Comparison of ENCODE assay signal across 17 cellular contexts in the genomic region with DNA sequence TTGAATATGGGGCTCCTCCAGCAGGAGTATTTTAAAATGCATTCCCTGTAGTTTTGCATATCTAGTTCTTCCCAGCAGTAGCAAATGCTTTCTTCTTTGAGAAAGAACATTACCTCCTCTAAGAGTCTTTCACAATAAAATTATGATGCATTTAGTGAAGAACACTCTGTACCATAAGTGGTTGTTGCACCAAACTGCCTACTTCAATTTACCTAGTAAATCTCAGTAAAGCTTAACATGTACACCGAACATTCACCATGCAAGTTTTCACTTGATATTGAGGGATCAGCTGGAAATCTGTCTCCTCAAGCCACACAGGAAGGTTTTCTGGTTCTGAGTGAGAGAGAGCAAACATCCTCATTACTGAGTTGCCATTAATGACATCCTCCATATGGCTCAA. TPM values are rescaled to one million over a fixed set of nuclear protein-coding genes. Genes with fewer than 3 reads are reported as not detected.
DNase-seq lines count a peak whose midpoint lies in the region; ATAC-seq and TF ChIP-seq lines count a peak whose summit lies in the region.
"Had no signal": no experiment of that assay in that cellular context is flagged by ENCODE, and none has a peak within 500 bp of the region (broad histone marks: within the 10 kb centered on the region; RNA-seq: fewer than 3 reads in every experiment).

No MANE protein-coding gene starts in this region.

- peaks cover 21% of the 10 kb centered on the region for H3K4me1 Mint-ChIP-seq in MCF 10A (ENCODE audit: insufficient read depth, unreplicated experiment)

- H3K4me1 ChIP-seq in mammary epithelial cell (ENCODE audit: insufficient read depth, low read length) (no peaks in the 10 kb centered on the region), hepatocyte (ENCODE audit: insufficient read depth) (no peaks in the 10 kb centered on the region), uterus (no peaks in the 10 kb centered on the region), esophagus muscularis mucosa (no peaks in the 10 kb centered on the region)
- H3K4me1 ChIP-seq: A549, SJCRH30 had no signal

- no peak overlapping the region for H3K9ac ChIP-seq in mammary epithelial cell (ENCODE audit: insufficient read depth, low read length)

- H3K4me3 Mint-ChIP-seq in MCF 10A (ENCODE audit: unreplicated experiment): peak overlapping the region; percentile 41

- H3K27ac ChIP-seq in mammary epithelial cell (ENCODE audit: insufficient read depth, low read depth, low read length) (no peak overlapping the region), hepatocyte (no peak overlapping the region), uterus (no peak overlapping the region), esophagus muscularis mucosa (replicated peaks in 1 of 4) (no peak overlapping the region)
- H3K27ac ChIP-seq: A549, SJCRH30 had no signal

- no peaks in the 10 kb centered on the region for H4K20me1 ChIP-seq in mammary epithelial cell (ENCODE audit: insufficient read depth, low read length)
- no peaks in the 10 kb centered on the region for H4K20me1 ChIP-seq in hepatocyte (ENCODE audit: insufficient read depth, poor library complexity, severe bottlenecking)

- no peaks in the 10 kb centered on the region for H3K9me3 Mint-ChIP-seq in MCF 10A (ENCODE audit: unreplicated experiment)

- TF ChIP-seq CTCF in MCF 10A (IDR thresholded peaks at IDR 0.05; ENCODE audit: unreplicated experiment) (no peak), mammary epithelial cell (conservative IDR thresholded peaks at IDR 0.05 in 1 of 2, IDR thresholded peaks at IDR 0.05 in 1 of 2; ENCODE audit: extremely low read depth in 1 of 2, insufficient read depth in 1 of 2, low read depth in 1 of 2, low read length in 2 of 2) (no peak), hepatocyte (IDR thresholded peaks at IDR 0.05; ENCODE audit: poor library complexity) (no peak), uterus (IDR thresholded peaks at IDR 0.05) (no peak), esophagus muscularis mucosa (IDR thresholded peaks at IDR 0.05) (no peak)

- intact Hi-C loops in MCF 10A (cut with micrococcal nuclease): loop anchor here (1.0 kb wide), 1 partner anchor 378 kb away; no protein-coding TSS in a partner anchor
- intact Hi-C loops in mammary epithelial cell (cut with micrococcal nuclease): no loop called here
- intact Hi-C loops in uterus (cut with DNase I; ENCODE audit: low total_unique reads): no loop called here
- intact Hi-C loops in esophagus muscularis mucosa (cut with DNase I): no loop called here
- intact Hi-C loops in Right ventricle myocardium superior (cut with DNase I): no loop called here

- in situ Hi-C loops in mammary epithelial cell (cut with MboI; ENCODE audit: low sequenced_read_pairs in 2 of 2): loop anchor here in 1 of 2 donors (25.0 kb wide), 1 partner anchor 453 kb away; no protein-coding TSS in a partner anchor

- TF ChIP-seq POLR2A in uterus (IDR thresholded peaks at IDR 0.05) (no peak), esophagus muscularis mucosa (IDR thresholded peaks at IDR 0.05; ENCODE audit: low read depth) (no peak)

- WGBS in mammary epithelial cell (ENCODE audit: low coverage, missing lambda C conversion rate): 29% methylated on average over 1 of the region's 1 CpG
- WGBS in hepatocyte (ENCODE audit: low lambda C conversion rate, missing lambda C conversion rate): 27% methylated on average over 1 of the region's 1 CpG
- 74% methylated on average over 1 of the region's 1 CpG for WGBS in esophagus muscularis mucosa

- ATAC-seq in Right ventricle myocardium superior (ENCODE audit: poor library complexity): no peak
- ATAC-seq: A549, K562 had no signal

- H2AFZ ChIP-seq in mammary epithelial cell (ENCODE audit: low read depth, low read length) (no peak overlapping the region), hepatocyte (no peak overlapping the region)

- CTCF ChIA-PET in MCF 10A (lab: Yijun Ruan, JAX) (interaction anchor here (0.6 to 1.0 kb wide), 5 partner anchors 9 to 720 kb away, joined by 3 to 4 read pairs (median 3); no protein-coding TSS in a partner anchor), mammary epithelial cell (lab: Charles Lee; ENCODE audit: low non-redundant PET) (no interaction called here)

- peak; percentile 21 for DNase-seq in MCF 10A (ENCODE audit: unreplicated experiment)
- no peak for DNase-seq in mammary epithelial cell
- DNase-seq in SK-N-DZ (ENCODE audit: low spot score): peak; percentile 87
- no peak for DNase-seq in hepatocyte (ENCODE audit: low spot score)
- no peak for DNase-seq in uterus
- DNase-seq in Ammon's horn (ENCODE audit: low spot score): no peak
- no peak for DNase-seq in esophagus muscularis mucosa (ENCODE audit: extremely low spot score)
- DNase-seq in Right ventricle myocardium superior: no peak
- DNase-seq: C1 segment of cervical spinal cord, EL, NCI-H146, NCI-H748 treated with DMSO at 0.1 percent for 48 hours, RPMI8226, SJCRH30 had no signal

- H3K9me3 ChIP-seq in mammary epithelial cell (replicated peaks; ENCODE audit: insufficient read depth, low read length) (no peaks in the 10 kb centered on the region), hepatocyte (ENCODE audit: low read depth) (no peaks in the 10 kb centered on the region), uterus (no peaks in the 10 kb centered on the region), esophagus muscularis mucosa (no peaks in the 10 kb centered on the region)
- H3K9me3 ChIP-seq: A549, HAP-1, SJCRH30 had no signal

- H3K4me3 ChIP-seq in mammary epithelial cell (replicated peaks in 1 of 3; ENCODE audit: insufficient read depth in 1 of 3, low read depth in 2 of 3, low read length in 3 of 3) (no peak overlapping the region), hepatocyte (no peak overlapping the region), uterus (no peak overlapping the region), esophagus muscularis mucosa (no peak overlapping the region)
- H3K4me3 ChIP-seq: A549, HAP-1, K562, SJCRH30 had no signal

- H3K36me3 Mint-ChIP-seq in MCF 10A (ENCODE audit: insufficient read depth, unreplicated experiment): no peaks in the 10 kb centered on the region

- no peaks in the 10 kb centered on the region for H3K9me2 ChIP-seq in hepatocyte (replicated peaks; ENCODE audit: insufficient read depth)

- BruUV-seq in MCF 10A (replicated peaks; lab: Mats Ljungman, UMichigan) (no TSS peak), mammary epithelial cell (replicated peaks; lab: Mats Ljungman, UMichigan) (no TSS peak)

- POLR2A ChIA-PET in MCF 10A (lab: Yijun Ruan, JAX): interaction anchor here (0.6 to 0.7 kb wide), 3 partner anchors 9 to 363 kb away, joined by 3 to 6 read pairs (median 4); no protein-coding TSS in a partner anchor

- no peak overlapping the region for H3K27ac Mint-ChIP-seq in MCF 10A (ENCODE audit: low read depth, unreplicated experiment)

- H3K36me3 ChIP-seq in mammary epithelial cell (ENCODE audit: insufficient read depth, low read length) (no peaks in the 10 kb centered on the region), hepatocyte (replicated peaks; ENCODE audit: insufficient read depth, low read depth) (no peaks in the 10 kb centered on the region), uterus (no peaks in the 10 kb centered on the region), esophagus muscularis mucosa (no peaks in the 10 kb centered on the region)
- H3K36me3 ChIP-seq: HAP-1, SJCRH30 had no signal

- no peaks in the 10 kb centered on the region for H3K27me3 ChIP-seq in mammary epithelial cell (ENCODE audit: insufficient read depth, low read length)
- H3K27me3 ChIP-seq in hepatocyte: no peaks in the 10 kb centered on the region
- no peaks in the 10 kb centered on the region for H3K27me3 ChIP-seq in uterus
- H3K27me3 ChIP-seq in esophagus muscularis mucosa: no peaks in the 10 kb centered on the region
- H3K27me3 ChIP-seq: SJCRH30 had no signal

- H3K79me2 ChIP-seq in mammary epithelial cell (ENCODE audit: insufficient read depth, low read length): no peaks in the 10 kb centered on the region
- no peaks in the 10 kb centered on the region for H3K79me2 ChIP-seq in hepatocyte

- dilution Hi-C loops in mammary epithelial cell (cut with HindIII; ENCODE audit: low sequenced_read_pairs): no loop called here

- H3K27me3 Mint-ChIP-seq in MCF 10A (ENCODE audit: insufficient read depth, unreplicated experiment): no peaks in the 10 kb centered on the region

- no peak overlapping the region for H3K4me2 ChIP-seq in mammary epithelial cell (ENCODE audit: insufficient read depth, low read depth, low read length)
- H3K4me2 ChIP-seq in hepatocyte: peak overlapping the region; percentile 39
- H3K4me2 ChIP-seq: A549 had no signal

- no peak for TF ChIP-seq EP300 in esophagus muscularis mucosa (IDR thresholded peaks at IDR 0.05)

RNA-seq across cellular contexts. Expression of a gene that starts 20.5 kb away (rescaled TPM):
- not detected in 2 replicates for total RNA-seq in MCF 10A (2022)
- under 1 TPM in 1 of 2 donors, not detected in 1; under 0.01 TPM for total RNA-seq in mammary epithelial cell
- polyA plus RNA-seq in mammary epithelial cell: not detected
- not detected for polyA minus RNA-seq in mammary epithelial cell
- 0.05 and 0.09 TPM in 2 replicates for polyA plus RNA-seq in SK-N-DZ (2014; cell fraction: cytosol; rRNA removed)
- polyA plus RNA-seq in SK-N-DZ (2014; cell fraction: nucleus; rRNA removed): 1.2 TPM in 1 of 2 replicates, not detected in the other
- total RNA-seq in hepatocyte: 0.60 and 1.4 TPM in 2 replicates
- 1.1 TPM in 1 of 2 replicates, not detected in the other for polyA plus RNA-seq in hepatocyte
- 100 to 1,000 TPM in 3 of 4 donors, 10 to 100 TPM in 1; 70.9 to 266 (median 156) TPM for total RNA-seq in uterus
- 10 to 100 TPM; 10.4 to 68.4 (median 39.2) TPM for total RNA-seq in esophagus muscularis mucosa
- total RNA-seq in Right ventricle myocardium superior: 2.3 TPM
- total RNA-seq: SJCRH30 had no signal
- polyA plus RNA-seq: A549 had no signal

Comparison
In these comparisons a context has a peak if more than half of its experiments do, and no peak if none do; other contexts are left out.
1. DNase-seq: peak in MCF 10A (single experiment) and SK-N-DZ (single experiment); none in mammary epithelial cell (single experiment), hepatocyte (single experiment), uterus (0 of 2), Ammon's horn (single experiment), esophagus muscularis mucosa (single experiment) and Right ventricle myocardium superior (single experiment).